Comparison of ENCODE assay signal across 15 cellular contexts in genomic region chr12:19783547-19784444, GRCh38.
DNase-seq lines count a peak whose midpoint lies in the region; ATAC-seq, FAIRE-seq and TF ChIP-seq lines count a peak whose summit lies in the region.
"Had no signal": no experiment of that assay in that cellular context is flagged by ENCODE, and none has a peak within 500 bp of the region (broad histone marks: within the 10 kb centered on the region; RNA-seq: fewer than 3 reads in every experiment).

No MANE protein-coding gene starts in this region.

- DNase-seq in COLO668 (lab: John Stamatoyannopoulos, UW; ENCODE audit: unreplicated experiment) (peak; percentile 30), NCI-H146 (lab: John Stamatoyannopoulos, UW) (peak; percentile 84), pancreas (peak in 2 of 6 donors; percentile 45 to 46), GM03348 (ENCODE audit: low spot score) (no peak)
- DNase-seq: central memory CD4-positive, alpha-beta T cell; GOT3; left colon; NCI-H1930; uterus had no signal

- peaks cover 0 to 2% of the 10 kb centered on the region in 2 donors for H3K9me3 ChIP-seq in esophagus (ENCODE audit: control insufficient read depth in 2 of 2, insufficient read depth in 1 of 2, low read depth in 1 of 2, low read length in 1 of 2)
- no peaks in the 10 kb centered on the region for H3K9me3 ChIP-seq in pancreas

- no peaks in the 10 kb centered on the region for H3K36me3 ChIP-seq in esophagus (ENCODE audit: control insufficient read depth in 2 of 2, insufficient read depth in 2 of 2, low read length in 1 of 2)
- H3K36me3 ChIP-seq in pancreas, result no peaks in the 10 kb centered on the region
- H3K36me3 ChIP-seq: uterus had no signal

- ATAC-seq in pancreas (peak; percentile 38 to 73 (median 59)), GM19324 (IDR thresholded peaks at IDR 0.05; ENCODE audit: low FRiP score, unreplicated experiment) (no peak), HG03039 (IDR thresholded peaks at IDR 0.05; ENCODE audit: unreplicated experiment) (no peak), GM18909 (IDR thresholded peaks at IDR 0.05; ENCODE audit: poor library complexity, unreplicated experiment) (no peak)
- ATAC-seq: activated naive CD4-positive, alpha-beta T cell treated with anti-CD3 and anti-CD28 coated beads, Interleukin-2, amount 50 U/mL, for 72 hours; left colon had no signal

- no peak for TF ChIP-seq CTCF in pancreas (IDR thresholded peaks at IDR 0.05)

- H3K4me3 ChIP-seq in esophagus (ENCODE audit: low read depth in 1 of 2, low read length in 2 of 2) (peak overlapping the region; percentile 22), pancreas (peak overlapping the region in 2 of 4 donors; percentile 21 to 22)
- H3K4me3 ChIP-seq: uterus had no signal

- 65 to 69% methylated on average over 29 of the region's 29 CpGs for WGBS in esophagus, 2 donors
- WGBS in pancreas, 2 donors, result 55 to 70% methylated on average over 29 of the region's 29 CpGs

- peaks cover 0 to 4% of the 10 kb centered on the region in 2 donors for H3K4me1 ChIP-seq in esophagus (ENCODE audit: control insufficient read depth in 2 of 2, insufficient read depth in 2 of 2, low read length in 1 of 2)
- no peaks in the 10 kb centered on the region for H3K4me1 ChIP-seq in pancreas
- H3K4me1 ChIP-seq: uterus had no signal

- FAIRE-seq in pancreas (lab: Jason Lieb, UNC), result no peak
- FAIRE-seq: GM12892 had no signal

- intact Hi-C loops in pancreas (cut with DNase I), result no loop called here

- H3K27ac ChIP-seq in esophagus (ENCODE audit: low read depth in 2 of 2, low read length in 1 of 2), result no peak overlapping the region
- H3K27ac ChIP-seq in pancreas, result no peak overlapping the region
- H3K27ac ChIP-seq: uterus had no signal

- no peaks in the 10 kb centered on the region for H3K27me3 ChIP-seq in esophagus (ENCODE audit: control insufficient read depth in 1 of 2, insufficient read depth in 2 of 2, low read length in 2 of 2)
- no peaks in the 10 kb centered on the region for H3K27me3 ChIP-seq in pancreas
- H3K27me3 ChIP-seq: uterus had no signal

Comparison
In these comparisons a context has a peak if more than half of its experiments do, and no peak if none do; other contexts are left out.
1. ATAC-seq: peak in pancreas (4 of 4); none in GM19324 (single experiment), HG03039 (single experiment) and GM18909 (single experiment).